1 cellular context compared by ENCODE assay signal in the genomic region with DNA sequence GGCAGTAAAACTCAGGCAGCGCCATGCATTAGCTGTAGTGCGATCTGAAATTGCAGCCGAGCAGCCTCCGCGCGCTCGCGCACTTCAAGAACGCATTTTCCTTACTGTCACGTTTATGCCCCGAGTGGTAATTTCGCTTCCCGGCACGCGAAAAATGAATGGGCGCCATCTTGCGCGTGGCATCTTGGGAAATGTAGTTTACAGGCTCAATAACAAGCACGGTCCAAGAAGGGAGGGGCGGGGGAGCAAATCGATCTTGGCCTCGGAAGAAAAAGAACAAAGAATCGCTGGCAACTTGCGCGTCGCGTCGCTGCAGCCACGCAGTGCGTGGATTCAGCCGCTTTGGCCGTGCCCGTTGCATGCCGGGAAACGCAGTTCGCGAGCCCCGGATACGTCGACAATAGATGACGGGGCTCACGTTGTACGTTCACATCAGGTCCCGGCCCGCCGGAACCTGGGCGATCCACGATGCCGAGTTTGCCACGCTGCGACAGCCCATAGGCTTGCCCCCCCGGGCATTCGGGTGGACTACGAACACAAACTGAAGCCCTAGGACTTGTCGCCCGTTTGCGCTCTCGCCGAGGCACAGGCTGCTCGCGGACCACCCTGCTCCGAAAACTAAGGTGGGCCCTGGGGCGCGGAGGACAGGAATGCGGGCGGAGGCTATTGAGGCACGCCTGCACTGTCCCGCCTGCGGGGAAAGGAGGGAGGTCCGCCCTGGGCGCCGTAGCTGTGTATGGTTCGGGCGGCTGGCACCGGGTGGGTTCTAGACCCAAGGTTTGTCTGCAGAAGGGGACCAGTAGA.
TF ChIP-seq lines count a peak whose summit lies in the region.

A gene with protein sequence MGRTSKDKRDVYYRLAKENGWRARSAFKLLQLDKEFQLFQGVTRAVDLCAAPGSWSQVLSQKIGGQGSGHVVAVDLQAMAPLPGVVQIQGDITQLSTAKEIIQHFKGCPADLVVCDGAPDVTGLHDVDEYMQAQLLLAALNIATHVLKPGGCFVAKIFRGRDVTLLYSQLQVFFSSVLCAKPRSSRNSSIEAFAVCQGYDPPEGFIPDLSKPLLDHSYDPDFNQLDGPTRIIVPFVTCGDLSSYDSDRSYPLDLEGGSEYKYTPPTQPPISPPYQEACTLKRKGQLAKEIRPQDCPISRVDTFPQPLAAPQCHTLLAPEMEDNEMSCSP (plus strand): TSS at position 426 of the 804 bp plus-strand sequence. CDS start 1,849 bp downstream, outside the sequence.

TF ChIP-seq in K562, 482 proteins besides CTCF, POLR2A, EP300 and RAD21 (continued from another document and continues in another):
- TF ChIP-seq, protein P1, sequence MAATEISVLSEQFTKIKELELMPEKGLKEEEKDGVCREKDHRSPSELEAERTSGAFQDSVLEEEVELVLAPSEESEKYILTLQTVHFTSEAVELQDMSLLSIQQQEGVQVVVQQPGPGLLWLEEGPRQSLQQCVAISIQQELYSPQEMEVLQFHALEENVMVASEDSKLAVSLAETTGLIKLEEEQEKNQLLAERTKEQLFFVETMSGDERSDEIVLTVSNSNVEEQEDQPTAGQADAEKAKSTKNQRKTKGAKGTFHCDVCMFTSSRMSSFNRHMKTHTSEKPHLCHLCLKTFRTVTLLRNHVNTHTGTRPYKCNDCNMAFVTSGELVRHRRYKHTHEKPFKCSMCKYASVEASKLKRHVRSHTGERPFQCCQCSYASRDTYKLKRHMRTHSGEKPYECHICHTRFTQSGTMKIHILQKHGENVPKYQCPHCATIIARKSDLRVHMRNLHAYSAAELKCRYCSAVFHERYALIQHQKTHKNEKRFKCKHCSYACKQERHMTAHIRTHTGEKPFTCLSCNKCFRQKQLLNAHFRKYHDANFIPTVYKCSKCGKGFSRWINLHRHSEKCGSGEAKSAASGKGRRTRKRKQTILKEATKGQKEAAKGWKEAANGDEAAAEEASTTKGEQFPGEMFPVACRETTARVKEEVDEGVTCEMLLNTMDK (IDR thresholded peaks at IDR 0.05; ENCODE audit: borderline replicate concordance, insufficient read depth, low read depth, low read length, poor library complexity, severe bottlenecking) = no peak
- TF ChIP-seq ZFP36 (IDR thresholded peaks at IDR 0.05; ENCODE audit: low read depth, low read length, partially characterized antibody) = no peak
- TF ChIP-seq ELF4 (CRISPR knock-in tag; IDR thresholded peaks at IDR 0.05) = no peak
- TF ChIP-seq CHD1 (IDR thresholded peaks at IDR 0.05; ENCODE audit: low read length) = no peak
- no peak for TF ChIP-seq EWSR1 (IDR thresholded peaks at IDR 0.05; ENCODE audit: borderline replicate concordance, low read depth, partially characterized antibody)
- TF ChIP-seq CCNT2 (IDR thresholded peaks at IDR 0.05; ENCODE audit: borderline replicate concordance, extremely low read depth, insufficient read length, low read depth, low read length) = no peak
- no peak for TF ChIP-seq IRF2 (CRISPR knock-in tag; IDR thresholded peaks at IDR 0.05)
- peak in 1 of 2 experiments; percentile 48; a peak in 1 of 4 replicates for TF ChIP-seq MAZ (CRISPR knock-in tag; conservative IDR thresholded peaks at IDR 0.05 in 1 of 2, IDR thresholded peaks at IDR 0.05 in 1 of 2)
- TF ChIP-seq HDAC2 (IDR thresholded peaks at IDR 0.05) = no peak; the same call in 1 of the 2 replicates
- TF ChIP-seq JUND (IDR thresholded peaks at IDR 0.05; ENCODE audit: borderline replicate concordance, low read depth, low read length) = peak; percentile 36
- TF ChIP-seq JUND (tag; IDR thresholded peaks at IDR 0.05; ENCODE audit: borderline replicate concordance, low read depth, low read length) = 0 out of 3 replicates have a peak, but pooled peaks have one; percentile 9
- TF ChIP-seq KLF6 (CRISPR knock-in tag; IDR thresholded peaks at IDR 0.05; ENCODE audit: borderline replicate concordance) = no peak
- TF ChIP-seq L3MBTL2 (IDR thresholded peaks at IDR 0.05) = peak; percentile 86
- TF ChIP-seq ATF1 (CRISPR knock-in tag; IDR thresholded peaks at IDR 0.05) = peak; percentile 74; the same call in 1 of the 2 replicates
- TF ChIP-seq ATF1 (tag; IDR thresholded peaks at IDR 0.05) = peak; percentile 98
- TF ChIP-seq NR2C2 (CRISPR knock-in tag; IDR thresholded peaks at IDR 0.05) = no peak
- peak; percentile 93 for TF ChIP-seq NR2C2 (tag; IDR thresholded peaks at IDR 0.05)
- TF ChIP-seq PCBP1 (IDR thresholded peaks at IDR 0.05; ENCODE audit: low read depth, low read length, poor library complexity, severe bottlenecking) = no peak
- peak; percentile 68 for TF ChIP-seq PHF20 (IDR thresholded peaks at IDR 0.05; ENCODE audit: partially characterized antibody)
- TF ChIP-seq, protein P2, sequence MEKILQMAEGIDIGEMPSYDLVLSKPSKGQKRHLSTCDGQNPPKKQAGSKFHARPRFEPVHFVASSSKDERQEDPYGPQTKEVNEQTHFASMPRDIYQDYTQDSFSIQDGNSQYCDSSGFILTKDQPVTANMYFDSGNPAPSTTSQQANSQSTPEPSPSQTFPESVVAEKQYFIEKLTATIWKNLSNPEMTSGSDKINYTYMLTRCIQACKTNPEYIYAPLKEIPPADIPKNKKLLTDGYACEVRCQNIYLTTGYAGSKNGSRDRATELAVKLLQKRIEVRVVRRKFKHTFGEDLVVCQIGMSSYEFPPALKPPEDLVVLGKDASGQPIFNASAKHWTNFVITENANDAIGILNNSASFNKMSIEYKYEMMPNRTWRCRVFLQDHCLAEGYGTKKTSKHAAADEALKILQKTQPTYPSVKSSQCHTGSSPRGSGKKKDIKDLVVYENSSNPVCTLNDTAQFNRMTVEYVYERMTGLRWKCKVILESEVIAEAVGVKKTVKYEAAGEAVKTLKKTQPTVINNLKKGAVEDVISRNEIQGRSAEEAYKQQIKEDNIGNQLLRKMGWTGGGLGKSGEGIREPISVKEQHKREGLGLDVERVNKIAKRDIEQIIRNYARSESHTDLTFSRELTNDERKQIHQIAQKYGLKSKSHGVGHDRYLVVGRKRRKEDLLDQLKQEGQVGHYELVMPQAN (IDR thresholded peaks at IDR 0.05; ENCODE audit: borderline replicate concordance) = peak; percentile 83
- 0 out of 2 replicates have a peak, but pooled peaks have one; percentile 24 for TF ChIP-seq ESRRA (IDR thresholded peaks at IDR 0.05; ENCODE audit: borderline replicate concordance, low read depth)
- no peak for TF ChIP-seq RNF219 (CRISPR knock-in tag; IDR thresholded peaks at IDR 0.05)
- TF ChIP-seq ZNF12 (CRISPR knock-in tag; IDR thresholded peaks at IDR 0.05) = no peak
- peak; percentile 85 for TF ChIP-seq NR2C1 (IDR thresholded peaks at IDR 0.05)
- peak; percentile 93 for TF ChIP-seq NR2C1 (tag; IDR thresholded peaks at IDR 0.05)
- peak in 1 of 2 experiments; percentile 27; a peak in 1 of 4 replicates for TF ChIP-seq CSDE1 (IDR thresholded peaks at IDR 0.05)
- TF ChIP-seq, protein P3, sequence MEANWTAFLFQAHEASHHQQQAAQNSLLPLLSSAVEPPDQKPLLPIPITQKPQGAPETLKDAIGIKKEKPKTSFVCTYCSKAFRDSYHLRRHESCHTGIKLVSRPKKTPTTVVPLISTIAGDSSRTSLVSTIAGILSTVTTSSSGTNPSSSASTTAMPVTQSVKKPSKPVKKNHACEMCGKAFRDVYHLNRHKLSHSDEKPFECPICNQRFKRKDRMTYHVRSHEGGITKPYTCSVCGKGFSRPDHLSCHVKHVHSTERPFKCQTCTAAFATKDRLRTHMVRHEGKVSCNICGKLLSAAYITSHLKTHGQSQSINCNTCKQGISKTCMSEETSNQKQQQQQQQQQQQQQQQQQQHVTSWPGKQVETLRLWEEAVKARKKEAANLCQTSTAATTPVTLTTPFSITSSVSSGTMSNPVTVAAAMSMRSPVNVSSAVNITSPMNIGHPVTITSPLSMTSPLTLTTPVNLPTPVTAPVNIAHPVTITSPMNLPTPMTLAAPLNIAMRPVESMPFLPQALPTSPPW (CRISPR knock-in tag; IDR thresholded peaks at IDR 0.05) = peak; percentile 78
- no peak for TF ChIP-seq RBM15 (IDR thresholded peaks at IDR 0.05; ENCODE audit: insufficient read depth, low read length)
- peak; percentile 54 for TF ChIP-seq HMGN3 (IDR thresholded peaks at IDR 0.05; ENCODE audit: borderline replicate concordance, extremely low read depth, insufficient read length, low read depth, low read length)
- TF ChIP-seq FOXA3 (CRISPR knock-in tag; conservative IDR thresholded peaks at IDR 0.05 in 1 of 2, IDR thresholded peaks at IDR 0.05 in 1 of 2) = no peak
- TF ChIP-seq XRCC5 (IDR thresholded peaks at IDR 0.05; ENCODE audit: low read depth, low read length) = 0 out of 2 replicates have a peak, but pooled peaks have one; percentile 48
- no peak for TF ChIP-seq ZBTB7A (IDR thresholded peaks at IDR 0.05; ENCODE audit: borderline replicate concordance, control insufficient read depth, low read depth, low read length)
- no peak for TF ChIP-seq NUFIP1 (IDR thresholded peaks at IDR 0.05; ENCODE audit: partially characterized antibody)
- TF ChIP-seq KAT2B (IDR thresholded peaks at IDR 0.05; ENCODE audit: low read depth, low read length) = no peak
- TF ChIP-seq MCM5 (IDR thresholded peaks at IDR 0.05; ENCODE audit: low read depth) = no peak
- TF ChIP-seq SRSF7 (optimal IDR thresholded peaks at IDR 0.05; ENCODE audit: low read depth, low read length) = no peak
- peak; percentile 54 for TF ChIP-seq TAF1 (IDR thresholded peaks at IDR 0.05; ENCODE audit: control insufficient read depth, extremely low read depth, insufficient read depth, low read length, severe bottlenecking)
- no peak for TF ChIP-seq ZNF23 (CRISPR knock-in tag; IDR thresholded peaks at IDR 0.05)
- TF ChIP-seq, protein P4, sequence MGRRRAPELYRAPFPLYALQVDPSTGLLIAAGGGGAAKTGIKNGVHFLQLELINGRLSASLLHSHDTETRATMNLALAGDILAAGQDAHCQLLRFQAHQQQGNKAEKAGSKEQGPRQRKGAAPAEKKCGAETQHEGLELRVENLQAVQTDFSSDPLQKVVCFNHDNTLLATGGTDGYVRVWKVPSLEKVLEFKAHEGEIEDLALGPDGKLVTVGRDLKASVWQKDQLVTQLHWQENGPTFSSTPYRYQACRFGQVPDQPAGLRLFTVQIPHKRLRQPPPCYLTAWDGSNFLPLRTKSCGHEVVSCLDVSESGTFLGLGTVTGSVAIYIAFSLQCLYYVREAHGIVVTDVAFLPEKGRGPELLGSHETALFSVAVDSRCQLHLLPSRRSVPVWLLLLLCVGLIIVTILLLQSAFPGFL (CRISPR knock-in tag; IDR thresholded peaks at IDR 0.05) = no peak
- TF ChIP-seq GTF2A2 (tag; IDR thresholded peaks at IDR 0.05) = no peak
- TF ChIP-seq, protein P5, sequence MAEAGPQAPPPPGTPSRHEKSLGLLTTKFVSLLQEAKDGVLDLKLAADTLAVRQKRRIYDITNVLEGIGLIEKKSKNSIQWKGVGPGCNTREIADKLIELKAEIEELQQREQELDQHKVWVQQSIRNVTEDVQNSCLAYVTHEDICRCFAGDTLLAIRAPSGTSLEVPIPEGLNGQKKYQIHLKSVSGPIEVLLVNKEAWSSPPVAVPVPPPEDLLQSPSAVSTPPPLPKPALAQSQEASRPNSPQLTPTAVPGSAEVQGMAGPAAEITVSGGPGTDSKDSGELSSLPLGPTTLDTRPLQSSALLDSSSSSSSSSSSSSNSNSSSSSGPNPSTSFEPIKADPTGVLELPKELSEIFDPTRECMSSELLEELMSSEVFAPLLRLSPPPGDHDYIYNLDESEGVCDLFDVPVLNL (CRISPR knock-in tag; IDR thresholded peaks at IDR 0.05; ENCODE audit: low read depth) = no peak
- TF ChIP-seq, protein P6, sequence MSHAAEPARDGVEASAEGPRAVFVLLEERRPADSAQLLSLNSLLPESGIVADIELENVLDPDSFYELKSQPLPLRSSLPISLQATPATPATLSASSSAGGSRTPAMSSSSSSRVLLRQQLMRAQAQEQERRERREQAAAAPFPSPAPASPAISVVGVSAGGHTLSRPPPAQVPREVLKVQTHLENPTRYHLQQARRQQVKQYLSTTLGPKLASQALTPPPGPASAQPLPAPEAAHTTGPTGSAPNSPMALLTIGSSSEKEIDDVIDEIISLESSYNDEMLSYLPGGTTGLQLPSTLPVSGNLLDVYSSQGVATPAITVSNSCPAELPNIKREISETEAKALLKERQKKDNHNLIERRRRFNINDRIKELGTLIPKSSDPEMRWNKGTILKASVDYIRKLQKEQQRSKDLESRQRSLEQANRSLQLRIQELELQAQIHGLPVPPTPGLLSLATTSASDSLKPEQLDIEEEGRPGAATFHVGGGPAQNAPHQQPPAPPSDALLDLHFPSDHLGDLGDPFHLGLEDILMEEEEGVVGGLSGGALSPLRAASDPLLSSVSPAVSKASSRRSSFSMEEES (CRISPR knock-in tag; IDR thresholded peaks at IDR 0.05) = no peak
- peak in 1 of 2 experiments; percentile 96 for TF ChIP-seq AFF1 (IDR thresholded peaks at IDR 0.05; ENCODE audit: low read depth in 1 of 2, partially characterized antibody in 2 of 2)
